ENCODE assay signal across 13 cellular contexts in the genomic region with DNA sequence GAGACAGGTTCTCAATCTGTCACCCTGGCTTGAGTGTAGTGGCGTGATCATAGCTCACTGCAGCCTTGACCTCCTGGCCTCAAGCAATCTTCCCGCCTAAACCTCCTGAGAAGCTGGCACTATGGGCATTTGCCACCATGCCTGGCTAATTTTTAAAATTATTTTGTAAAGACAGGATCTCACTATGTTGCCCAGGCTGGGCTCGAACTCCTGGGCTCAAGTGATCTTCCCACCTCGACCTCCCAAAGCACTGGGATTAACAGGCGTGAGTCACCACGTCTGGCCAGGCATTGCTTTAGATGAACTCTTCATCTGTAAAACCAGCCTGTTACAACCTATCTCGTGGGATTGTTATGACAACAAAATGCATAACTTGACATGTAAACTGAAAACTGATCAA. TPM values are rescaled to one million over a fixed set of nuclear protein-coding genes. Genes with fewer than 3 reads are reported as not detected.
"Had no signal": no experiment of that assay in that cellular context is flagged by ENCODE, and none has a peak within 500 bp of the region (broad histone marks: within the 10 kb centered on the region; RNA-seq: fewer than 3 reads in every experiment).

No MANE protein-coding gene starts in this region.

- H3K27me3 Mint-ChIP-seq: activated CD8-positive, alpha-beta T cell treated with anti-CD3 and anti-CD28 coated beads for 36 hours; activated naive CD8-positive, alpha-beta T cell treated with anti-CD3 and anti-CD28 coated beads, Interleukin-2, amount 10 ng/mL, durations not matched to agents 7 days and 5 days; naive B cell had no signal

- H3K4me3 Mint-ChIP-seq: activated CD8-positive, alpha-beta T cell treated with anti-CD3 and anti-CD28 coated beads for 36 hours had no signal

- ATAC-seq: activated CD8-positive, alpha-beta T cell treated with anti-CD3 and anti-CD28 coated beads for 36 hours; foreskin keratinocyte had no signal

- DNase-seq: activated CD8-positive, alpha-beta memory T cell treated with anti-CD3 and anti-CD28 coated beads, Interleukin-2, amount 50 U/mL, for 4 hours; activated CD8-positive, alpha-beta T cell treated with anti-CD3 and anti-CD28 coated beads for 36 hours; activated naive CD8-positive, alpha-beta T cell treated with anti-CD3 and anti-CD28 coated beads, Interleukin-2, amount 10 ng/mL, durations not matched to agents 7 days and 5 days; foreskin keratinocyte; naive B cell; ovary; stimulated activated CD4-positive, alpha-beta T cell treated with anti-CD3 and anti-CD28 coated beads, Interleukin-4, amount 100 ng/mL, for 1 hour; stimulated activated CD8-positive, alpha-beta memory T cell treated with anti-CD3 and anti-CD28 coated beads, Interleukin-4, amount 100 ng/mL, for 48 hours; T1000; tibial artery; uterus had no signal

- H3K27ac Mint-ChIP-seq: activated CD8-positive, alpha-beta T cell treated with anti-CD3 and anti-CD28 coated beads for 36 hours; activated naive CD8-positive, alpha-beta T cell treated with anti-CD3 and anti-CD28 coated beads, Interleukin-2, amount 10 ng/mL, durations not matched to agents 7 days and 5 days had no signal

- H3K9me3 Mint-ChIP-seq: activated CD8-positive, alpha-beta T cell treated with anti-CD3 and anti-CD28 coated beads for 36 hours; activated T-helper 2 cell treated with anti-CD3 and anti-CD28 coated beads, Interferon-gamma antibody, Interleukin-2, Interleukin-4, amounts not matched to agents 10 μg/mL and 5 μg/mL and 100 μg/mL, durations not matched to agents 14 hours and 24 hours and 36 hours had no signal

RNA-seq across cellular contexts. Expression of gene COA6, which starts 2.4 kb away (rescaled TPM):
- total RNA-seq: ascending aorta had no signal
